ENCODE assay signal across 8 cellular contexts in the genomic region with DNA sequence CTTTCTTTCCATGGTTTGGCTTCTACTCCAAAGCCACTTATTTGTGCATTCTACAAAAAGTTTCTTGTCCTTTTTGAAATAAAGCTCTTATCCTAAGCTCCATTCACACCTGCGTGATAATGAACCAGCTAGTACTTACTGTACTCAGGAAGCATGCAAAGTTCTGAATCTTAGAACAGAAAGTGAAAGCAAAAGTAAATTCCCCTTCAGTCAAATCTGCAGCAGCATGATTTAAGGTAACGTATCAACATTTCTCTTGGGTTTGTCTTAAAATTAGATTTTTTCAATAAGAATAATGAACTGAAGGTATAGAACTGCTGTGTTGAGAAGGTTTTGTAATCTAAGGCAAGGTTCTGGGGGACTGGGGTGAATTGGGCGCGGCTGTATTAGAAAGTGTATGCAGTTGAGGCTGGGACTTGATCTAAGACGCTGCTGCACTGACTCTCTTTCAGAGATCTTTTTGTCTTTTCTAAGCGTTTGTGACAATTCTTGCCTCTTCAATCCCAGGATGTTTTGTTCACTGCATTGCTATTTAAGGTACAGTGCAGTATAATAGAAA. TPM values are rescaled to one million over a fixed set of nuclear protein-coding genes. Genes with fewer than 3 reads are reported as not detected.
DNase-seq lines count a peak whose midpoint lies in the region; ATAC-seq and TF ChIP-seq lines count a peak whose summit lies in the region.

A gene with protein sequence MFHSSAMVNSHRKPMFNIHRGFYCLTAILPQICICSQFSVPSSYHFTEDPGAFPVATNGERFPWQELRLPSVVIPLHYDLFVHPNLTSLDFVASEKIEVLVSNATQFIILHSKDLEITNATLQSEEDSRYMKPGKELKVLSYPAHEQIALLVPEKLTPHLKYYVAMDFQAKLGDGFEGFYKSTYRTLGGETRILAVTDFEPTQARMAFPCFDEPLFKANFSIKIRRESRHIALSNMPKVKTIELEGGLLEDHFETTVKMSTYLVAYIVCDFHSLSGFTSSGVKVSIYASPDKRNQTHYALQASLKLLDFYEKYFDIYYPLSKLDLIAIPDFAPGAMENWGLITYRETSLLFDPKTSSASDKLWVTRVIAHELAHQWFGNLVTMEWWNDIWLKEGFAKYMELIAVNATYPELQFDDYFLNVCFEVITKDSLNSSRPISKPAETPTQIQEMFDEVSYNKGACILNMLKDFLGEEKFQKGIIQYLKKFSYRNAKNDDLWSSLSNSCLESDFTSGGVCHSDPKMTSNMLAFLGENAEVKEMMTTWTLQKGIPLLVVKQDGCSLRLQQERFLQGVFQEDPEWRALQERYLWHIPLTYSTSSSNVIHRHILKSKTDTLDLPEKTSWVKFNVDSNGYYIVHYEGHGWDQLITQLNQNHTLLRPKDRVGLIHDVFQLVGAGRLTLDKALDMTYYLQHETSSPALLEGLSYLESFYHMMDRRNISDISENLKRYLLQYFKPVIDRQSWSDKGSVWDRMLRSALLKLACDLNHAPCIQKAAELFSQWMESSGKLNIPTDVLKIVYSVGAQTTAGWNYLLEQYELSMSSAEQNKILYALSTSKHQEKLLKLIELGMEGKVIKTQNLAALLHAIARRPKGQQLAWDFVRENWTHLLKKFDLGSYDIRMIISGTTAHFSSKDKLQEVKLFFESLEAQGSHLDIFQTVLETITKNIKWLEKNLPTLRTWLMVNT (plus strand): TSS at position 209 of the 559 bp plus-strand sequence. CDS start 3,186 bp downstream, outside the sequence.

- TF ChIP-seq CTCF in coronary artery (IDR thresholded peaks at IDR 0.05) (no peak), type B pancreatic cell (conservative IDR thresholded peaks at IDR 0.05) (no peak)

- H3K36me3 Mint-ChIP-seq in type B pancreatic cell, result no peaks in the 10 kb centered on the region

- no peaks in the 10 kb centered on the region for H3K79me1 ChIP-seq in mesendoderm (ENCODE audit: low read length)

- H3K79me2 ChIP-seq in mesendoderm (ENCODE audit: control insufficient read depth, insufficient read depth, low read length), result no peaks in the 10 kb centered on the region

- H3K27me3 Mint-ChIP-seq in type B pancreatic cell, result no peaks in the 10 kb centered on the region

- H3K18ac ChIP-seq in mesendoderm (ENCODE audit: low read length), result no peak within 1 kb of the TSS

- H3K27me3 ChIP-seq in mesendoderm (ENCODE audit: insufficient read depth, low read length, poor library complexity), result no peaks in the 10 kb centered on the region

- H3K4me3 ChIP-seq in coronary artery (peak within 1 kb of the TSS; percentile 70), mesendoderm (ENCODE audit: low read length) (no peak within 1 kb of the TSS)

- in situ Hi-C loops in Caki2 (cut with HindIII; ENCODE audit: low pct_unique_long_range_greater_than_20kb, low sequenced_read_pairs), result no loop called here

- H3K4me2 ChIP-seq in mesendoderm (ENCODE audit: low read length), result no peak within 1 kb of the TSS

- H3K23ac ChIP-seq in mesendoderm (ENCODE audit: low read length), result no peak within 1 kb of the TSS

- ATAC-seq in GM19395 (IDR thresholded peaks at IDR 0.05; ENCODE audit: unreplicated experiment) (peak; percentile 64), HG03457 (IDR thresholded peaks at IDR 0.05; ENCODE audit: unreplicated experiment) (peak; percentile 42)

- H3K4me1 ChIP-seq in mesendoderm (ENCODE audit: control insufficient read depth, low read depth, low read length), result peaks cover 9% of the 10 kb centered on the region

- peak within 1 kb of the TSS; percentile 53 for H3K56ac ChIP-seq in mesendoderm (ENCODE audit: low read length)

- no peak within 1 kb of the TSS for H3K4ac ChIP-seq in mesendoderm (ENCODE audit: low read depth, low read length)

- WGBS in mesendoderm (ENCODE audit: extremely low coverage, insufficient coverage, low lambda C conversion rate), result no CpG with 5 or more reads among the region's 6 CpGs

- peak within 1 kb of the TSS; percentile 61 for H3K27ac Mint-ChIP-seq in type B pancreatic cell

- H3K4me3 Mint-ChIP-seq in type B pancreatic cell, result peak within 1 kb of the TSS; percentile 85

- no peak within 1 kb of the TSS for H3K9ac ChIP-seq in mesendoderm (ENCODE audit: low read length)

- H3K4me1 Mint-ChIP-seq in type B pancreatic cell (ENCODE audit: unreplicated experiment), result peaks cover 10% of the 10 kb centered on the region

- no peak within 1 kb of the TSS for H2AK5ac ChIP-seq in mesendoderm (ENCODE audit: low read length)

- no peak within 1 kb of the TSS for H2BK5ac ChIP-seq in mesendoderm (ENCODE audit: low read length)

- H2BK120ac ChIP-seq in mesendoderm (ENCODE audit: low read depth, low read length), result no peak within 1 kb of the TSS

- no peaks in the 10 kb centered on the region for H3K36me3 ChIP-seq in mesendoderm (ENCODE audit: control insufficient read depth, insufficient read depth, low read length)

- no peak within 1 kb of the TSS for H2BK15ac ChIP-seq in mesendoderm (replicated peaks; ENCODE audit: low read depth)

- peak; percentile 64 for DNase-seq in Caki2 (ENCODE audit: low read depth)
- DNase-seq in coronary artery (ENCODE audit: low spot score), result no peak
- DNase-seq in mesendoderm, result peak; percentile 41
- DNase-seq in type B pancreatic cell (ENCODE audit: extremely low spot score, unreplicated experiment), result no peak
- DNase-seq in NCI-H82 (lab: John Stamatoyannopoulos, UW), result no peak

- H4K5ac ChIP-seq in mesendoderm (ENCODE audit: low read length), result no peak within 1 kb of the TSS

- peak; percentile 40; the same call in 1 of the 2 replicates for TF ChIP-seq POLR2A in Raji (IDR thresholded peaks at IDR 0.05; ENCODE audit: insufficient read depth, low read depth, low read length)

- H3K27ac ChIP-seq in coronary artery (peak within 1 kb of the TSS; percentile 50 to 71), mesendoderm (ENCODE audit: low read depth, low read length) (no peak within 1 kb of the TSS)

- H3K9me3 Mint-ChIP-seq in type B pancreatic cell, result no peaks in the 10 kb centered on the region

- no peak within 1 kb of the TSS for H4K8ac ChIP-seq in mesendoderm (ENCODE audit: low read depth, low read length)

RNA-seq across cellular contexts. Expression of the gene that starts here (rescaled TPM):
- total RNA-seq in Caki2 (2014; rRNA removed; shearing (Covaris generic); ENCODE audit: low replicate concordance), result 22.5 and 49.2 TPM in 2 replicates
- polyA plus RNA-seq in mesendoderm (2013, experiment 1 of 2), result 0.03 TPM
- polyA plus RNA-seq in mesendoderm (2013, experiment 2 of 2), result 0.03 TPM
- total RNA-seq in type B pancreatic cell (ENCODE audit: low replicate concordance), result 0.86 and 1.5 TPM in 2 replicates

Comparison
In these comparisons a context has a peak if more than half of its experiments do, and no peak if none do; other contexts are left out.
1. DNase-seq: peak in Caki2 (single experiment) and mesendoderm (single experiment); none in coronary artery (single experiment), type B pancreatic cell (single experiment) and NCI-H82 (single experiment).